9 cellular contexts compared by ENCODE assay signal in the genomic region with DNA sequence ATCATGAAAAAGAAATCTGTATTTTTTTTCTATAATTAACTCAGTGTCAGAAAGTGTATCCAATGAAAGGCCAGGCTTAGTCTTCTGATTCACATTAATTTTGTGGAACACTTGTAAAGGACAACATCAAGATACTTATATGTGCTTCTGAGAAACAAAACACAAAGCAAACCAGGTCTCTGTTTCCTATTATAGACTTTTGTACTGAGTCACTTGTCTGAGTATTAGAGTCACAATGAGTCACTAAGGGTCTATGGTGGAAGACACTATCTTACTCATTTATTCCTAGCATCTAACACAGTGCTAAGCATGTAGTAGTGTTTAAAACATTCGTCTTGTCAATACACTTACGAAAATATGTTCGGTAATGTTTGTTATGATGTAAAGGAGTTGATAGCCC.
DNase-seq lines count a peak whose midpoint lies in the region; ATAC-seq, FAIRE-seq and TF ChIP-seq lines count a peak whose summit lies in the region.
"Had no signal": no experiment of that assay in that cellular context is flagged by ENCODE, and none has a peak within 500 bp of the region (broad histone marks: within the 10 kb centered on the region; RNA-seq: fewer than 3 reads in every experiment).

No MANE protein-coding gene starts in this region.

- no peaks in the 10 kb centered on the region for H3K9me3 ChIP-seq in MM.1S (replicated peaks; ENCODE audit: insufficient read depth, low read length)

- no peak overlapping the region for H3K4me2 ChIP-seq in MM.1S (ENCODE audit: low read depth, low read length)

- no peak overlapping the region for H3K27ac ChIP-seq in MM.1S (ENCODE audit: low read length)

- no peak for FAIRE-seq in HTR-8/SVneo (lab: Jason Lieb, UNC)

- peak; percentile 58 for DNase-seq in ELR (ENCODE audit: low read depth)
- DNase-seq in fibroblast of peridontal ligament (ENCODE audit: extremely low read depth) = peak; percentile 43
- no peak for DNase-seq in MM.1S
- no peak for DNase-seq in NCI-H146 treated with DMSO at 0.1 percent for 48 hours (lab: John Stamatoyannopoulos, UW; ENCODE audit: unreplicated experiment)
- no peak for DNase-seq in HTR-8/SVneo (ENCODE audit: insufficient read length, low spot score)
- DNase-seq in COLO829 (ENCODE audit: low spot score) = no peak
- DNase-seq: left ventricle myocardium superior had no signal

- no peaks in the 10 kb centered on the region for H3F3A ChIP-seq in MM.1S (ENCODE audit: insufficient read depth, low read length)

- TF ChIP-seq CTCF in MM.1S (IDR thresholded peaks at IDR 0.05; ENCODE audit: low read length) = no peak

- no peaks in the 10 kb centered on the region for H3K27me3 ChIP-seq in MM.1S (replicated peaks; ENCODE audit: insufficient read depth, low read length)

- no peak overlapping the region for H3K9ac ChIP-seq in MM.1S (ENCODE audit: low read length)

- no peaks in the 10 kb centered on the region for H3K36me3 ChIP-seq in MM.1S (replicated peaks; ENCODE audit: insufficient read depth, low read length)

- H3K4me3 ChIP-seq in MM.1S (ENCODE audit: low read length) = no peak overlapping the region

- no peaks in the 10 kb centered on the region for H3K9me2 ChIP-seq in MM.1S (replicated peaks; ENCODE audit: insufficient read depth, low read length)

- H4K20me1 ChIP-seq in MM.1S (ENCODE audit: insufficient read depth, low read length) = no peaks in the 10 kb centered on the region

- H2AFZ ChIP-seq in MM.1S (ENCODE audit: low read length) = no peak overlapping the region

- ATAC-seq in GM19468 (IDR thresholded peaks at IDR 0.05; ENCODE audit: extremely low read depth, unreplicated experiment) (peak; percentile 87), HG03196 (IDR thresholded peaks at IDR 0.05; ENCODE audit: unreplicated experiment) (peak; percentile 99)
- ATAC-seq: left ventricle myocardium superior had no signal

- no peaks in the 10 kb centered on the region for H3K4me1 ChIP-seq in MM.1S (ENCODE audit: low read length)

- no peaks in the 10 kb centered on the region for H3K79me2 ChIP-seq in MM.1S (ENCODE audit: low read length)

Comparison
In these comparisons a context has a peak if more than half of its experiments do, and no peak if none do; other contexts are left out.
1. DNase-seq: peak in ELR (single experiment) and fibroblast of peridontal ligament (single experiment); none in MM.1S (single experiment), NCI-H146 treated with DMSO at 0.1 percent for 48 hours (single experiment), HTR-8/SVneo (single experiment) and COLO829 (single experiment).